ENCODE assay signal across 27 cellular contexts in genomic region chr19:18948976-18949356, GRCh38. TPM values are rescaled to one million over a fixed set of nuclear protein-coding genes. Genes with fewer than 3 reads are reported as not detected.
"Had no signal": no experiment of that assay in that cellular context is flagged by ENCODE, and none has a peak within 500 bp of the region (broad histone marks: within the 10 kb centered on the region; RNA-seq: fewer than 3 reads in every experiment).

No MANE protein-coding gene starts in this region.

- H3K9me3 ChIP-seq: mucosa of descending colon, neutrophil, ovary, testis, transverse colon had no signal

- H3K4me1 Mint-ChIP-seq: activated CD4-positive, alpha-beta memory T cell treated with anti-CD3 and anti-CD28 coated beads, Interleukin-2, amount 10 ng/mL, durations not matched to agents 7 days and 5 days; activated CD4-positive, alpha-beta T cell treated with anti-CD3 and anti-CD28 coated beads, Interleukin-2, amount 10 ng/mL, durations not matched to agents 24 days and 14 days; activated naive CD4-positive, alpha-beta T cell treated with anti-CD3 and anti-CD28 coated beads, Interleukin-2, amount 50 U/mL, for 24 hours; activated T-helper 17 cell treated with anti-CD3 and anti-CD28 coated beads, Interleukin-2, amount 50 U/mL, for 72 hours; stimulated activated naive B cell treated with anti-CD40 and anti-IgM and Interleukin-4, amounts not matched to agents 10 μg/mL and 1 μg/mL and 100 μg/mL, for 72 hours had no signal

- H3K27ac Mint-ChIP-seq: activated CD4-positive, alpha-beta memory T cell treated with anti-CD3 and anti-CD28 coated beads, Interleukin-2, amount 10 ng/mL, durations not matched to agents 7 days and 5 days; activated CD4-positive, alpha-beta T cell treated with anti-CD3 and anti-CD28 coated beads, Interleukin-2, amount 10 ng/mL, durations not matched to agents 24 days and 14 days; activated naive CD4-positive, alpha-beta T cell treated with anti-CD3 and anti-CD28 coated beads, Interleukin-2, amount 50 U/mL, for 24 hours; activated T-cell treated with anti-CD3 and anti-CD28 coated beads, Interleukin-2, amount 50 U/mL, for 24 hours; activated T-helper 17 cell treated with anti-CD3 and anti-CD28 coated beads, Interleukin-2, amount 50 U/mL, for 72 hours; natural killer cell treated with Interleukin-12 subunit alpha and Interleukin-12 subunit beta and Interleukin-15 and Interleukin-18, amount 100 ng/mL, for 72 hours; progenitor cell of endocrine pancreas; stimulated activated naive B cell treated with anti-CD40 and anti-IgM and Interleukin-4, amounts not matched to agents 10 μg/mL and 1 μg/mL and 100 μg/mL, for 72 hours; T-helper 1 cell treated with Interleukin-12 subunit alpha and Interleukin-12 subunit beta and Interleukin-4 antibody, amounts not matched to agents 30 μg/mL and 1 μg/mL, for 36 hours had no signal

- H3K36me3 ChIP-seq: neutrophil, ovary, transverse colon, WERI-Rb-1 had no signal

- H3K36me3 Mint-ChIP-seq: activated naive CD4-positive, alpha-beta T cell treated with anti-CD3 and anti-CD28 coated beads, Interleukin-2, amount 50 U/mL, for 24 hours; natural killer cell treated with Interleukin-12 subunit alpha and Interleukin-12 subunit beta and Interleukin-15 and Interleukin-18, amount 100 ng/mL, for 72 hours; stimulated activated naive B cell treated with anti-CD40 and anti-IgM and Interleukin-4, amounts not matched to agents 10 μg/mL and 1 μg/mL and 100 μg/mL, for 72 hours had no signal

- H3K27me3 Mint-ChIP-seq: activated CD4-positive, alpha-beta memory T cell treated with anti-CD3 and anti-CD28 coated beads, Interleukin-2, amount 10 ng/mL, durations not matched to agents 7 days and 5 days; activated naive CD4-positive, alpha-beta T cell treated with anti-CD3 and anti-CD28 coated beads, Interleukin-2, amount 50 U/mL, for 24 hours; activated T-helper 17 cell treated with anti-CD3 and anti-CD28 coated beads, Interleukin-2, amount 50 U/mL, for 72 hours; progenitor cell of endocrine pancreas had no signal

- H3K4me3 Mint-ChIP-seq: activated CD4-positive, alpha-beta memory T cell treated with anti-CD3 and anti-CD28 coated beads, Interleukin-2, amount 10 ng/mL, durations not matched to agents 7 days and 5 days; activated CD4-positive, alpha-beta T cell treated with anti-CD3 and anti-CD28 coated beads, Interleukin-2, amount 10 ng/mL, durations not matched to agents 24 days and 14 days; activated naive CD4-positive, alpha-beta T cell treated with anti-CD3 and anti-CD28 coated beads, Interleukin-2, amount 50 U/mL, for 24 hours; activated T-cell treated with anti-CD3 and anti-CD28 coated beads, Interleukin-2, amount 50 U/mL, for 24 hours; activated T-helper 17 cell treated with anti-CD3 and anti-CD28 coated beads, Interleukin-2, amount 50 U/mL, for 72 hours; natural killer cell treated with Interleukin-12 subunit alpha and Interleukin-12 subunit beta and Interleukin-15 and Interleukin-18, amount 100 ng/mL, for 72 hours; stimulated activated naive B cell treated with anti-CD40 and anti-IgM and Interleukin-4, amounts not matched to agents 10 μg/mL and 1 μg/mL and 100 μg/mL, for 72 hours; T-helper 1 cell treated with Interleukin-12 subunit alpha and Interleukin-12 subunit beta and Interleukin-4 antibody, amounts not matched to agents 30 μg/mL and 1 μg/mL, for 36 hours had no signal

- H3K27ac ChIP-seq: neutrophil, ovary, skin epidermis, testis, transverse colon, WERI-Rb-1 had no signal

- H3K9me3 Mint-ChIP-seq: activated CD4-positive, alpha-beta memory T cell treated with anti-CD3 and anti-CD28 coated beads, Interleukin-2, amount 10 ng/mL, durations not matched to agents 7 days and 5 days; activated CD4-positive, alpha-beta T cell treated with anti-CD3 and anti-CD28 coated beads, Interleukin-2, amount 10 ng/mL, durations not matched to agents 24 days and 14 days; activated naive CD4-positive, alpha-beta T cell treated with anti-CD3 and anti-CD28 coated beads, Interleukin-2, amount 50 U/mL, for 24 hours; activated T-cell treated with anti-CD3 and anti-CD28 coated beads, Interleukin-2, amount 50 U/mL, for 24 hours; activated T-helper 17 cell treated with anti-CD3 and anti-CD28 coated beads, Interleukin-2, amount 50 U/mL, for 72 hours; natural killer cell treated with Interleukin-12 subunit alpha and Interleukin-12 subunit beta and Interleukin-15 and Interleukin-18, amount 100 ng/mL, for 72 hours; stimulated activated naive B cell treated with anti-CD40 and anti-IgM and Interleukin-4, amounts not matched to agents 10 μg/mL and 1 μg/mL and 100 μg/mL, for 72 hours; T-helper 1 cell treated with Interleukin-12 subunit alpha and Interleukin-12 subunit beta and Interleukin-4 antibody, amounts not matched to agents 30 μg/mL and 1 μg/mL, for 36 hours had no signal

- H3K4me1 ChIP-seq: transverse colon had no signal

- H3K4me3 ChIP-seq: lung, mucosa of descending colon, ovary, skin epidermis, testis, transverse colon had no signal

- ATAC-seq: activated CD4-positive, CD25-positive, alpha-beta regulatory T cell treated with anti-CD3 and anti-CD28 coated beads, Interleukin-2, amount 50 U/mL, for 24 hours; activated T-helper 17 cell treated with anti-CD3 and anti-CD28 coated beads, Interleukin-2, amount 50 U/mL, for 72 hours; left lobe of liver; mucosa of descending colon; sciatic nerve; stimulated activated naive B cell treated with anti-CD40 and anti-IgM and Interleukin-4, amounts not matched to agents 10 μg/mL and 1 μg/mL and 100 μg/mL, for 72 hours had no signal

- DNase-seq: activated CD4-positive, alpha-beta memory T cell treated with anti-CD3 and anti-CD28 coated beads, Interleukin-2, amount 10 ng/mL, durations not matched to agents 7 days and 5 days; activated CD4-positive, alpha-beta T cell treated with anti-CD3 and anti-CD28 coated beads, Interleukin-2, amount 10 ng/mL, durations not matched to agents 24 days and 14 days; activated CD8-positive, alpha-beta memory T cell treated with anti-CD3 and anti-CD28 coated beads, Interleukin-2, amount 50 U/mL, for 48 hours; activated gamma-delta T cell treated with Interleukin-2 at 50 U/mL for 16 hours; activated T-cell treated with anti-CD3 and anti-CD28 coated beads, Interleukin-2, amount 50 U/mL, for 24 hours; dermis blood vessel endothelial cell; effector CD4-positive, alpha-beta T cell; kidney glomerular epithelial cell; mucosa of descending colon; ovary; stimulated activated CD4-positive, alpha-beta T cell treated with anti-CD3 and anti-CD28 coated beads, Interleukin-4, amount 100 ng/mL, for 24 hours; stimulated activated naive B cell treated with anti-CD40 and anti-IgM and Interleukin-4, amounts not matched to agents 10 μg/mL and 1 μg/mL and 100 μg/mL, for 72 hours; T1000; testis; WERI-Rb-1 had no signal

- H3K27me3 ChIP-seq: neutrophil, ovary, testis, transverse colon had no signal

RNA-seq across cellular contexts. Expression of gene HOMER3, which starts 7.9 kb away (rescaled TPM):
- total RNA-seq: activated CD4-positive, alpha-beta memory T cell treated with anti-CD3 and anti-CD28 coated beads, Interleukin-2, amount 10 ng/mL, durations not matched to agents 7 days and 5 days had no signal

RNA-seq across cellular contexts. Expression of gene CERS1, which starts 53.0 kb away (rescaled TPM):
- total RNA-seq: activated CD4-positive, alpha-beta memory T cell treated with anti-CD3 and anti-CD28 coated beads, Interleukin-2, amount 10 ng/mL, durations not matched to agents 7 days and 5 days; activated T-helper 17 cell treated with anti-CD3 and anti-CD28 coated beads, Interleukin-2, amount 50 U/mL, for 72 hours; natural killer cell treated with Interleukin-12 subunit alpha and Interleukin-12 subunit beta and Interleukin-15 and Interleukin-18, amount 100 ng/mL, for 72 hours; transverse colon had no signal
